In the genomic region with DNA sequence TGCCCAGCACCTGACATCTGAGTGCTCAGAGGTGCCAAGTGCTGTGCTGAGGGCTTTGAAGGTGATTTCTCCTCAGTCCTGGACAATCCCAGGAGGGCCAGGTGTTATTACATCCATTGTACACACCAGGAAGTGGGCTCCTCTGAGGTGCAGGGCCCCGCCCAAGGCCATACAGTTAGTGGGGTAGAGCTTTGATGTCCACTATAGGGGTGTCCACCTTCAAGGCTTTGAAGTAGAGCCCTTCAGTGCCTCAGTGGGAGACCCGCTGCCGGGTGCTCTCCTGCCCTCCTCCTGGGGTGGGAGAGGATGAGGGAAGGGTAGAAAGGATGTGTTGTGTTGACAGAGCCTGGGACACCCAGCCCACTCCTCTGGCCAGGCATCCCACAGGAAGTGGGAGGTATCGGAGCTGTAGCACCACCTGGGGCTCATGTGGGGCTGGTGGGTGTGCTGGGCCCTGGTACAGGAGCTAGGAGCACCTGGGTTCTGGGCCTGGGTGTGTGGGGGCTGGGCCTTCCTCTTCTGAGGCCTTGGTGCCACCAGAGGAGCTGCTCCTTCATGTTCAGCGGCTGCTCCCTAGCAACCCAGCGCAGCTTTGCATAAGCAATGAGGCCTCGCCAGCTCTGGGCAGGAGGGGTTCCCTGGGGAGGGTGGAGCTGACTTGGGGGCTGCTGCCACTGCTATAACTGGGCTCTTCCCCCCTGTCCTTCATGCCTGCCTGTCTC, we compare ENCODE assay signal across 8 cellular contexts. TPM values are rescaled to one million over a fixed set of nuclear protein-coding genes. Genes with fewer than 3 reads are reported as not detected.
DNase-seq lines count a peak whose midpoint lies in the region; ATAC-seq and TF ChIP-seq lines count a peak whose summit lies in the region.

No MANE protein-coding gene starts in this region.

- peak; percentile 14 for DNase-seq in COLO668 (lab: John Stamatoyannopoulos, UW; ENCODE audit: unreplicated experiment)
- peak; percentile 23 for DNase-seq in LHCN-M2 (ENCODE audit: low read depth)
- peak; percentile 63 for DNase-seq in activated naive CD8-positive, alpha-beta T cell treated with anti-CD3 and anti-CD28 coated beads, Interleukin-2, amount 10 ng/mL, durations not matched to agents 7 days and 5 days
- no peak for DNase-seq in stimulated activated CD8-positive, alpha-beta memory T cell treated with anti-CD3 and anti-CD28 coated beads, Interleukin-4, amount 100 ng/mL, for 48 hours

- TF ChIP-seq RAD21 in neural cell (conservative IDR thresholded peaks at IDR 0.05), result no peak

- H3K4me1 Mint-ChIP-seq in activated naive CD8-positive, alpha-beta T cell treated with anti-CD3 and anti-CD28 coated beads, Interleukin-2, amount 10 ng/mL, durations not matched to agents 7 days and 5 days, result peaks cover 89% of the 10 kb centered on the region

- TF ChIP-seq EP300 in neural cell (conservative IDR thresholded peaks at IDR 0.05; ENCODE audit: poor library complexity, severe bottlenecking), result no peak

- H3K27ac Mint-ChIP-seq in activated naive CD8-positive, alpha-beta T cell treated with anti-CD3 and anti-CD28 coated beads, Interleukin-2, amount 10 ng/mL, durations not matched to agents 7 days and 5 days, result peak overlapping the region; percentile 72

- no peaks in the 10 kb centered on the region for H3K36me3 ChIP-seq in neural cell (ENCODE audit: insufficient read depth, low read length)

- H3K27ac ChIP-seq in neural cell (ENCODE audit: low read length), result peak overlapping the region; percentile 34

- peaks cover 41% of the 10 kb centered on the region for H3K36me3 Mint-ChIP-seq in activated naive CD8-positive, alpha-beta T cell treated with anti-CD3 and anti-CD28 coated beads, Interleukin-2, amount 10 ng/mL, durations not matched to agents 7 days and 5 days

- peak; percentile 65 for ATAC-seq in activated naive CD8-positive, alpha-beta T cell treated with anti-CD3 and anti-CD28 coated beads, Interleukin-2, amount 10 ng/mL, durations not matched to agents 7 days and 5 days (ENCODE audit: low read depth)
- ATAC-seq in HG03354 (IDR thresholded peaks at IDR 0.05; ENCODE audit: poor library complexity, severe bottlenecking, unreplicated experiment) (no peak), HG02981 (IDR thresholded peaks at IDR 0.05; ENCODE audit: unreplicated experiment) (no peak), HG03460 (IDR thresholded peaks at IDR 0.05; ENCODE audit: unreplicated experiment) (no peak)

- H3K79me2 ChIP-seq in neural cell (replicated peaks; ENCODE audit: insufficient read depth, low read length), result peaks cover 52% of the 10 kb centered on the region

- peak overlapping the region; percentile 19 for H3K4me2 ChIP-seq in neural cell (ENCODE audit: low read length)

- no peaks in the 10 kb centered on the region for H3K9me3 ChIP-seq in neural cell (ENCODE audit: low read length)

- no peaks in the 10 kb centered on the region for H3K9me3 Mint-ChIP-seq in activated naive CD8-positive, alpha-beta T cell treated with anti-CD3 and anti-CD28 coated beads, Interleukin-2, amount 10 ng/mL, durations not matched to agents 7 days and 5 days

- H3K27me3 ChIP-seq in neural cell (ENCODE audit: insufficient read depth, low read depth, low read length), result no peaks in the 10 kb centered on the region

- peaks cover 1% of the 10 kb centered on the region for H4K20me1 ChIP-seq in neural cell (ENCODE audit: insufficient read depth)

- no peak overlapping the region for H2AFZ ChIP-seq in neural cell (ENCODE audit: low read depth, low read length)

- peak overlapping the region; percentile 66 for H3K4me3 Mint-ChIP-seq in activated naive CD8-positive, alpha-beta T cell treated with anti-CD3 and anti-CD28 coated beads, Interleukin-2, amount 10 ng/mL, durations not matched to agents 7 days and 5 days

- no peaks in the 10 kb centered on the region for H3K9me2 ChIP-seq in neural cell (ENCODE audit: insufficient read depth, low read length)

- no peak for TF ChIP-seq CTCF in neural cell (IDR thresholded peaks at IDR 0.05; ENCODE audit: poor library complexity, severe bottlenecking)

- no peaks in the 10 kb centered on the region for H3F3A ChIP-seq in neural cell (ENCODE audit: insufficient read depth, low read length, poor library complexity, severe bottlenecking)

- POLR2A ChIA-PET in activated naive CD8-positive, alpha-beta T cell treated with anti-CD3 and anti-CD28 coated beads, Interleukin-2, amount 10 ng/mL, durations not matched to agents 7 days and 5 days (lab: Charles Lee), result interaction anchor here (0.9 to 6.1 kb wide), 11 partner anchors 7 to 322 kb away, joined by 3 to 81 read pairs (median 5); partner anchors contain the start of genes LASP1, LASP1NB, RPL19 and RPL23

- H3K4me3 ChIP-seq in neural cell (ENCODE audit: low read length), result peak overlapping the region; percentile 53

- H3K9ac ChIP-seq in neural cell (ENCODE audit: low read length), result peak overlapping the region; percentile 20

- H3K27me3 Mint-ChIP-seq in activated naive CD8-positive, alpha-beta T cell treated with anti-CD3 and anti-CD28 coated beads, Interleukin-2, amount 10 ng/mL, durations not matched to agents 7 days and 5 days, result no peaks in the 10 kb centered on the region

TF ChIP-seq in neural cell, 6 proteins besides CTCF, POLR2A, EP300 and RAD21:
- TF ChIP-seq SMC3 (conservative IDR thresholded peaks at IDR 0.05; ENCODE audit: poor library complexity) (no peak), POLR2AphosphoS5 (IDR thresholded peaks at IDR 0.05) (no peak), MXI1 (conservative IDR thresholded peaks at IDR 0.05; ENCODE audit: poor library complexity, severe bottlenecking) (no peak), EZH2 (IDR thresholded peaks at IDR 0.05; ENCODE audit: borderline replicate concordance, insufficient read depth, low read length, poor library complexity, severe bottlenecking) (no peak), TAF1 (IDR thresholded peaks at IDR 0.05; ENCODE audit: low read depth) (no peak)
- TF ChIP-seq, protein P1, sequence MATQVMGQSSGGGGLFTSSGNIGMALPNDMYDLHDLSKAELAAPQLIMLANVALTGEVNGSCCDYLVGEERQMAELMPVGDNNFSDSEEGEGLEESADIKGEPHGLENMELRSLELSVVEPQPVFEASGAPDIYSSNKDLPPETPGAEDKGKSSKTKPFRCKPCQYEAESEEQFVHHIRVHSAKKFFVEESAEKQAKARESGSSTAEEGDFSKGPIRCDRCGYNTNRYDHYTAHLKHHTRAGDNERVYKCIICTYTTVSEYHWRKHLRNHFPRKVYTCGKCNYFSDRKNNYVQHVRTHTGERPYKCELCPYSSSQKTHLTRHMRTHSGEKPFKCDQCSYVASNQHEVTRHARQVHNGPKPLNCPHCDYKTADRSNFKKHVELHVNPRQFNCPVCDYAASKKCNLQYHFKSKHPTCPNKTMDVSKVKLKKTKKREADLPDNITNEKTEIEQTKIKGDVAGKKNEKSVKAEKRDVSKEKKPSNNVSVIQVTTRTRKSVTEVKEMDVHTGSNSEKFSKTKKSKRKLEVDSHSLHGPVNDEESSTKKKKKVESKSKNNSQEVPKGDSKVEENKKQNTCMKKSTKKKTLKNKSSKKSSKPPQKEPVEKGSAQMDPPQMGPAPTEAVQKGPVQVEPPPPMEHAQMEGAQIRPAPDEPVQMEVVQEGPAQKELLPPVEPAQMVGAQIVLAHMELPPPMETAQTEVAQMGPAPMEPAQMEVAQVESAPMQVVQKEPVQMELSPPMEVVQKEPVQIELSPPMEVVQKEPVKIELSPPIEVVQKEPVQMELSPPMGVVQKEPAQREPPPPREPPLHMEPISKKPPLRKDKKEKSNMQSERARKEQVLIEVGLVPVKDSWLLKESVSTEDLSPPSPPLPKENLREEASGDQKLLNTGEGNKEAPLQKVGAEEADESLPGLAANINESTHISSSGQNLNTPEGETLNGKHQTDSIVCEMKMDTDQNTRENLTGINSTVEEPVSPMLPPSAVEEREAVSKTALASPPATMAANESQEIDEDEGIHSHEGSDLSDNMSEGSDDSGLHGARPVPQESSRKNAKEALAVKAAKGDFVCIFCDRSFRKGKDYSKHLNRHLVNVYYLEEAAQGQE (IDR thresholded peaks at IDR 0.05; ENCODE audit: borderline replicate concordance), result no peak

RNA-seq across cellular contexts. Expression of gene LASP1, which starts 7.4 kb away (rescaled TPM):
- 299 and 362 TPM in 2 replicates for total RNA-seq in LHCN-M2 (2014; rRNA removed)
- polyA plus RNA-seq in LHCN-M2 (2012), result 456 TPM
- 100 to 1,000 TPM; 227 to 236 TPM for total RNA-seq in activated naive CD8-positive, alpha-beta T cell treated with anti-CD3 and anti-CD28 coated beads, Interleukin-2, amount 10 ng/mL, durations not matched to agents 7 days and 5 days
- polyA plus RNA-seq in neural cell, result 56.3 and 60.0 TPM in 2 replicates
- 112 and 113 TPM in 2 replicates for polyA minus RNA-seq in neural cell

RNA-seq across cellular contexts. Expression of gene RPL23, which starts 23.8 kb away (rescaled TPM):
- 945 and 978 TPM in 2 replicates for total RNA-seq in LHCN-M2 (2014; rRNA removed)
- polyA plus RNA-seq in LHCN-M2 (2012), result 2,218 TPM
- 1,000 to 10,000 TPM; 1,166 to 1,188 TPM for total RNA-seq in activated naive CD8-positive, alpha-beta T cell treated with anti-CD3 and anti-CD28 coated beads, Interleukin-2, amount 10 ng/mL, durations not matched to agents 7 days and 5 days
- 1,212 and 1,333 TPM in 2 replicates for polyA plus RNA-seq in neural cell
- polyA minus RNA-seq in neural cell, result 320 and 402 TPM in 2 replicates

RNA-seq across cellular contexts. Expression of gene CWC25, which starts 52.2 kb away (rescaled TPM):
- 9.5 and 10.1 TPM in 2 replicates for total RNA-seq in LHCN-M2 (2014; rRNA removed)
- 9.3 TPM for polyA plus RNA-seq in LHCN-M2 (2012)
- total RNA-seq in activated naive CD8-positive, alpha-beta T cell treated with anti-CD3 and anti-CD28 coated beads, Interleukin-2, amount 10 ng/mL, durations not matched to agents 7 days and 5 days, result 10 to 100 TPM; 35.2 to 37.5 TPM
- polyA plus RNA-seq in neural cell, result 15.4 and 18.4 TPM in 2 replicates
- 13.1 and 15.3 TPM in 2 replicates for polyA minus RNA-seq in neural cell
